8 cellular contexts compared by ENCODE assay signal in genomic region chr2:224951723-224952481, GRCh38.
DNase-seq lines count a peak whose midpoint lies in the region; ATAC-seq, FAIRE-seq and TF ChIP-seq lines count a peak whose summit lies in the region.

No MANE protein-coding gene starts in this region.

- H3K4me1 ChIP-seq in stomach = peaks cover 0 to 11% (median 0%) of the 10 kb centered on the region in 4 donors

- peaks cover 83% of the 10 kb centered on the region for H3K4me1 Mint-ChIP-seq in central memory CD8-positive, alpha-beta T cell
- H3K4me1 Mint-ChIP-seq in chondrocyte (ENCODE audit: low read depth) = peaks cover 29% of the 10 kb centered on the region

- H3K4me3 ChIP-seq in stomach = no peak overlapping the region

- H3K27ac Mint-ChIP-seq in central memory CD8-positive, alpha-beta T cell (ENCODE audit: low read depth) = peak overlapping the region; percentile 77
- no peak overlapping the region for H3K27ac Mint-ChIP-seq in chondrocyte (ENCODE audit: unreplicated experiment)

- peak; percentile 34 for DNase-seq in GM10248 (ENCODE audit: extremely low spot score)
- peak; percentile 83 for DNase-seq in MV-4-11 (lab: John Stamatoyannopoulos, UW)
- no peak for DNase-seq in central memory CD8-positive, alpha-beta T cell (ENCODE audit: low spot score in 2 of 2)
- DNase-seq in chondrocyte (ENCODE audit: low spot score) = no peak
- DNase-seq in RKO (ENCODE audit: low spot score) = no peak
- no peak for DNase-seq in stomach
- no peak for DNase-seq in frontal cortex (ENCODE audit: low spot score in 2 of 2)

- H3K27me3 Mint-ChIP-seq in central memory CD8-positive, alpha-beta T cell = no peaks in the 10 kb centered on the region
- no peaks in the 10 kb centered on the region for H3K27me3 Mint-ChIP-seq in chondrocyte (ENCODE audit: low read depth)

- H3K27ac ChIP-seq in stomach = no peak overlapping the region

- H3K4me3 Mint-ChIP-seq in central memory CD8-positive, alpha-beta T cell = no peak overlapping the region
- H3K4me3 Mint-ChIP-seq in chondrocyte (ENCODE audit: unreplicated experiment) = no peak overlapping the region

- no peak for TF ChIP-seq EP300 in stomach (IDR thresholded peaks at IDR 0.05)

- peaks cover 4% of the 10 kb centered on the region for H3K36me3 Mint-ChIP-seq in central memory CD8-positive, alpha-beta T cell (ENCODE audit: insufficient read depth)
- H3K36me3 Mint-ChIP-seq in chondrocyte (ENCODE audit: low read depth) = no peaks in the 10 kb centered on the region

- CTCF ChIA-PET in GM10248 (lab: Yijun Ruan, JAX) = interaction anchor here (1.1 to 4.1 kb wide), 4 partner anchors 8 to 49 kb away, joined by 3 to 21 read pairs (median 4); no protein-coding TSS in a partner anchor

- peak; percentile 26 for ATAC-seq in GM21390 (IDR thresholded peaks at IDR 0.05; ENCODE audit: unreplicated experiment)
- ATAC-seq in central memory CD8-positive, alpha-beta T cell (replicated peaks; ENCODE audit: extremely low read depth, poor library complexity, severe bottlenecking) = no peak

- no peaks in the 10 kb centered on the region for H3K36me3 ChIP-seq in stomach

- no peaks in the 10 kb centered on the region for H3K9me3 Mint-ChIP-seq in central memory CD8-positive, alpha-beta T cell
- no peaks in the 10 kb centered on the region for H3K9me3 Mint-ChIP-seq in chondrocyte (ENCODE audit: low read depth)

- POLR2A ChIA-PET in GM10248 (lab: Yijun Ruan, JAX) = no interaction called here

- TF ChIP-seq CTCF in GM10248 (IDR thresholded peaks at IDR 0.05; ENCODE audit: control extremely low read depth, extremely low read depth, low read depth, missing control alignments) = no peak
- TF ChIP-seq CTCF in chondrocyte (IDR thresholded peaks at IDR 0.05) = no peak
- no peak for TF ChIP-seq CTCF in stomach (IDR thresholded peaks at IDR 0.05)

- intact Hi-C loops in stomach (cut with DNase I; ENCODE audit: low total_unique reads) = no loop called here

- WGBS in stomach, 5 donors = 84 to 94% (median 91%) methylated on average over 7 of the region's 7 CpGs

- FAIRE-seq in frontal cortex (lab: Jason Lieb, UNC) = no peak

- TF ChIP-seq POLR2A in stomach (IDR thresholded peaks at IDR 0.05) = no peak

- H3K9me3 ChIP-seq in stomach = no peaks in the 10 kb centered on the region

- H3K27me3 ChIP-seq in stomach = no peaks in the 10 kb centered on the region

Comparison
In these comparisons a context has a peak if more than half of its experiments do, and no peak if none do; other contexts are left out.
1. DNase-seq: peak in GM10248 (single experiment) and MV-4-11 (single experiment); none in central memory CD8-positive, alpha-beta T cell (0 of 2), chondrocyte (single experiment), RKO (single experiment), stomach (single experiment) and frontal cortex (0 of 2).